ENCODE assay signal across 26 cellular contexts in the genomic region with DNA sequence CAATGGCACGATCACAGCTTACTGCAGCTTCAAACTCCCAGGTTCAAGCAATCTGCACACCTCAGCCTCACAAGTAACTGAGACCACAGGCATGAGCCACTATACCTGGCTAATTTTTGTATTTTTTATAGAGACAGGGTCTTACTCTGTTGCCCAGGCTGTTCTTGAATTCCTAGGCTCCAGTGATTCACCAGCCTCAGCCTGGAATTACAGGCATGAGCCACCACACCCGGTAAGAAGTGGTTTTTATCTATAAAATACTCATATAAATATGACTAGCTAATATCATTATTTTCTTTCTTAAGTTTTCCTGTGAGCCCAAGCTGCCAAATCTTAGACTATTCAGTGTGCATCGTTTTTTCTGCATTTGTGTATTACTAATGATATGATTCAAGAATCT. TPM values are rescaled to one million over a fixed set of nuclear protein-coding genes. Genes with fewer than 3 reads are reported as not detected.
DNase-seq lines count a peak whose midpoint lies in the region; ATAC-seq and TF ChIP-seq lines count a peak whose summit lies in the region.
"Had no signal": no experiment of that assay in that cellular context is flagged by ENCODE, and none has a peak within 500 bp of the region (broad histone marks: within the 10 kb centered on the region; RNA-seq: fewer than 3 reads in every experiment).

No MANE protein-coding gene starts in this region.

- TF ChIP-seq CTCF in PC-3 (conservative IDR thresholded peaks at IDR 0.05; ENCODE audit: low read depth, low read length) = no peak
- TF ChIP-seq CTCF in choroid plexus epithelial cell (conservative IDR thresholded peaks at IDR 0.05; ENCODE audit: low read depth, low read length) = no peak

- peak overlapping the region; percentile 81 for H3K4me3 Mint-ChIP-seq in activated naive CD4-positive, alpha-beta T cell treated with anti-CD3 and anti-CD28 coated beads, Interleukin-2, amount 50 U/mL, for 24 hours
- no peak overlapping the region for H3K4me3 Mint-ChIP-seq in stimulated activated memory B cell treated with anti-CD40 and anti-IgM and Interleukin-4, amounts not matched to agents 10 μg/mL and 1 μg/mL and 100 μg/mL, for 72 hours
- H3K4me3 Mint-ChIP-seq: neural progenitor cell had no signal

- no peaks in the 10 kb centered on the region for H3K9me2 ChIP-seq in PC-3 (replicated peaks; ENCODE audit: low read length)

- no peak for DNase-seq in activated naive CD4-positive, alpha-beta T cell treated with Interleukin-2 at 50 U/mL for 16 hours
- DNase-seq in PC-3 = peak; percentile 59
- DNase-seq in choroid plexus epithelial cell (ENCODE audit: low read depth) = peak; percentile 41
- no peak for DNase-seq in NCI-H2171 (lab: John Stamatoyannopoulos, UW)
- DNase-seq in mesenteric fat pad (ENCODE audit: low spot score) = no peak
- no peak for DNase-seq in effector CD8-positive, alpha-beta T cell (lab: John Stamatoyannopoulos, UW)
- DNase-seq: 8988T; activated CD4-positive, alpha-beta T cell treated with anti-CD3 and anti-CD28 coated beads, Interleukin-2, amount 50 U/mL, for 1 hour; activated CD8-positive, alpha-beta memory T cell treated with anti-CD3 and anti-CD28 coated beads, Interleukin-2, amount 50 U/mL, for 48 hours; activated gamma-delta T cell; aorta; BE2C; colonic mucosa; foreskin keratinocyte; immature natural killer cell; left ventricle myocardium superior; NCI-H1436; NCI-H2171 treated with DMSO at 0.1 percent for 48 hours; NCI-H69; SIG-M5; stimulated activated CD4-positive, alpha-beta T cell treated with anti-CD3 and anti-CD28 coated beads, Interleukin-12 subunit alpha, Interleukin-12 subunit beta, amount 100 ng/mL, for 4 hours; stimulated activated CD8-positive, alpha-beta memory T cell treated with anti-CD3 and anti-CD28 coated beads, Interleukin-4, amount 100 ng/mL, for 48 hours had no signal

- H3K27me3 ChIP-seq in PC-3 (ENCODE audit: low read length) = no peaks in the 10 kb centered on the region
- H3K27me3 ChIP-seq: BE2C, colonic mucosa, foreskin keratinocyte had no signal

- CTCF ChIA-PET in PC-3 (lab: Charles Lee) = interaction anchor here (0.6 to 0.9 kb wide), 2 partner anchors 22 to 48 kb away, joined by 3 to 8 read pairs; no protein-coding TSS in a partner anchor

- no peaks in the 10 kb centered on the region for H3F3A ChIP-seq in PC-3 (ENCODE audit: low read length, unreplicated experiment)

- intact Hi-C loops in PC-3 (cut with micrococcal nuclease) = loop anchor here (5.0 to 10.0 kb wide), 4 partner anchors 164 to 871 kb away; partner anchors contain the start of gene CHIC2

- H3K9me3 ChIP-seq in PC-3 (ENCODE audit: low read length) = no peaks in the 10 kb centered on the region
- H3K9me3 ChIP-seq: BE2C, colonic mucosa had no signal

- H3K27ac Mint-ChIP-seq in activated naive CD4-positive, alpha-beta T cell treated with anti-CD3 and anti-CD28 coated beads, Interleukin-2, amount 50 U/mL, for 24 hours = no peak overlapping the region
- H3K27ac Mint-ChIP-seq in stimulated activated memory B cell treated with anti-CD40 and anti-IgM and Interleukin-4, amounts not matched to agents 10 μg/mL and 1 μg/mL and 100 μg/mL, for 72 hours = peak overlapping the region; percentile 3
- H3K27ac Mint-ChIP-seq: neural progenitor cell; T-helper 1 cell treated with Interleukin-12 subunit alpha and Interleukin-12 subunit beta and Interleukin-4 antibody, amounts not matched to agents 30 μg/mL and 1 μg/mL, for 36 hours had no signal

- no peaks in the 10 kb centered on the region for H3K27me3 Mint-ChIP-seq in activated naive CD4-positive, alpha-beta T cell treated with anti-CD3 and anti-CD28 coated beads, Interleukin-2, amount 50 U/mL, for 24 hours
- H3K27me3 Mint-ChIP-seq in stimulated activated memory B cell treated with anti-CD40 and anti-IgM and Interleukin-4, amounts not matched to agents 10 μg/mL and 1 μg/mL and 100 μg/mL, for 72 hours = no peaks in the 10 kb centered on the region

- no peak overlapping the region for H3K27ac ChIP-seq in PC-3 (ENCODE audit: low read length)
- H3K27ac ChIP-seq: colonic mucosa, foreskin keratinocyte, neural progenitor cell had no signal

- no peaks in the 10 kb centered on the region for H3K9me3 Mint-ChIP-seq in activated naive CD4-positive, alpha-beta T cell treated with anti-CD3 and anti-CD28 coated beads, Interleukin-2, amount 50 U/mL, for 24 hours
- no peaks in the 10 kb centered on the region for H3K9me3 Mint-ChIP-seq in stimulated activated memory B cell treated with anti-CD40 and anti-IgM and Interleukin-4, amounts not matched to agents 10 μg/mL and 1 μg/mL and 100 μg/mL, for 72 hours
- H3K9me3 Mint-ChIP-seq: immature natural killer cell; neural progenitor cell; T-helper 1 cell treated with Interleukin-12 subunit alpha and Interleukin-12 subunit beta and Interleukin-4 antibody, amounts not matched to agents 30 μg/mL and 1 μg/mL, for 36 hours had no signal

- no peaks in the 10 kb centered on the region for H3K36me3 ChIP-seq in PC-3 (ENCODE audit: low read depth, low read length)
- H3K36me3 ChIP-seq: BE2C, colonic mucosa, neural progenitor cell had no signal

- BruUV-seq in PC-3 (replicated peaks; lab: Mats Ljungman, UMichigan) = no TSS peak

- H3K4me1 Mint-ChIP-seq in activated naive CD4-positive, alpha-beta T cell treated with anti-CD3 and anti-CD28 coated beads, Interleukin-2, amount 50 U/mL, for 24 hours = peaks cover 47% of the 10 kb centered on the region
- H3K4me1 Mint-ChIP-seq in stimulated activated memory B cell treated with anti-CD40 and anti-IgM and Interleukin-4, amounts not matched to agents 10 μg/mL and 1 μg/mL and 100 μg/mL, for 72 hours = peaks cover 55% of the 10 kb centered on the region

- peak overlapping the region; percentile 95 for H3K4me3 ChIP-seq in PC-3 (ENCODE audit: low read length)
- H3K4me3 ChIP-seq in choroid plexus epithelial cell (ENCODE audit: low read depth, low read length) = no peak overlapping the region
- H3K4me3 ChIP-seq: colonic mucosa, neural progenitor cell had no signal

- peak; percentile 52 for ATAC-seq in PC-3
- ATAC-seq in stimulated activated memory B cell treated with anti-CD40 and anti-IgM and Interleukin-4, amounts not matched to agents 10 μg/mL and 1 μg/mL and 100 μg/mL, for 72 hours = no peak
- ATAC-seq: foreskin keratinocyte, left ventricle myocardium superior had no signal

- peaks cover 13% of the 10 kb centered on the region for H3K36me3 Mint-ChIP-seq in activated naive CD4-positive, alpha-beta T cell treated with anti-CD3 and anti-CD28 coated beads, Interleukin-2, amount 50 U/mL, for 24 hours
- peaks cover 26% of the 10 kb centered on the region for H3K36me3 Mint-ChIP-seq in stimulated activated memory B cell treated with anti-CD40 and anti-IgM and Interleukin-4, amounts not matched to agents 10 μg/mL and 1 μg/mL and 100 μg/mL, for 72 hours
- H3K36me3 Mint-ChIP-seq: neural progenitor cell had no signal

- no peak overlapping the region for H3K9ac ChIP-seq in PC-3 (ENCODE audit: low read length)
- H3K9ac ChIP-seq: neural progenitor cell had no signal

- no peak overlapping the region for H2AFZ ChIP-seq in PC-3 (ENCODE audit: low read length)
- H2AFZ ChIP-seq: neural progenitor cell had no signal

- POLR2A ChIA-PET in PC-3 (lab: Charles Lee; ENCODE audit: unreplicated experiment) = interaction anchor here (0.6 to 0.7 kb wide), 2 partner anchors 13 to 210 kb away, joined by 3 to 5 read pairs; no protein-coding TSS in a partner anchor

- peaks cover 85% of the 10 kb centered on the region for H3K79me2 ChIP-seq in PC-3 (ENCODE audit: low read length)

- H4K20me1 ChIP-seq in PC-3 (ENCODE audit: low read length) = peaks cover 8% of the 10 kb centered on the region

- peak overlapping the region; percentile 92 for H3K4me2 ChIP-seq in PC-3 (ENCODE audit: low read length)
- H3K4me2 ChIP-seq: neural progenitor cell had no signal

- peaks cover 30% of the 10 kb centered on the region for H3K4me1 ChIP-seq in PC-3 (ENCODE audit: insufficient read depth, low read length)
- H3K4me1 ChIP-seq: BE2C had no signal

RNA-seq across cellular contexts. Expression of gene SCFD2, which starts 4.4 kb away (rescaled TPM):
- 36.6 and 40.7 TPM in 2 replicates for total RNA-seq in PC-3 (2014; rRNA removed)
- 23.3 TPM for total RNA-seq in mesenteric fat pad

RNA-seq across cellular contexts. Expression of gene FIP1L1, which starts 16.0 kb away (rescaled TPM):
- total RNA-seq in PC-3 (2014; rRNA removed) (76.1 and 102 TPM in 2 replicates), mesenteric fat pad (33.2 TPM)

Comparison
In these comparisons a context has a peak if more than half of its experiments do, and no peak if none do; other contexts are left out.
1. DNase-seq: peak in PC-3 (single experiment) and choroid plexus epithelial cell (single experiment); none in activated naive CD4-positive, alpha-beta T cell treated with Interleukin-2 at 50 U/mL for 16 hours (single experiment), NCI-H2171 (single experiment), mesenteric fat pad (single experiment) and effector CD8-positive, alpha-beta T cell (single experiment).